In the genomic region with DNA sequence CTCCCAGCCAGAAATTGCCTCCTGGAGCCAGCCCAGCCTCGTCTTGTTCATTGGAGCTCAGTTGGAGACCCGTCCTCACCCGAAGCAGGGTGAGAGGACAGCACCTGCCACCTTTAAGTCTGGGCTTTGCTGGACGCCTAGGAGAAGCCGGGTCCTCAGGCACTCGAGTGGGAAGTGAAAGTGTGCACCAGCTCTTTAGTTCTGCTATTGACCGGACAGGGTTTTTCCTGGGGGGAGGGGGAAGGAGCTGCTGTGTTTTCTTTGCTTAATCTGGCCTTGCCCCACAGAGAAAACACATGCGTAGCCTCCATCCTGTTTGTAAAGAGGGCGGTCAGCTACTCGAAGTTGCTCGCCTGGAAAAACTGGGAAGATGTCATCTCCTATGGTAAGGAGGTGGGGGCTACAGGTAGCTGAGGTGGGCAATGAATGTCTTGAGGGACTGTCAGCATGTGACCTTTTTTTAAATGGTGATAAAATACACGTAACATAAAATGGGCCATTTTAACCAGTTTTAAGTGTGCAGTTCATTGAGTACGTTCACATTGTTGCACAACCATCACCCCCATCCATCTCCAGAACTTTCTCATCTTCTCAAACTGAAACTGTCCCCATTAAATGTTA, we compare ENCODE assay signal across 8 cellular contexts. TPM values are rescaled to one million over a fixed set of nuclear protein-coding genes. Genes with fewer than 3 reads are reported as not detected.
DNase-seq lines count a peak whose midpoint lies in the region; ATAC-seq and TF ChIP-seq lines count a peak whose summit lies in the region.
"Had no signal": no experiment of that assay in that cellular context is flagged by ENCODE, and none has a peak within 500 bp of the region (broad histone marks: within the 10 kb centered on the region; RNA-seq: fewer than 3 reads in every experiment).

No MANE protein-coding gene starts in this region.

- H3K4me3 Mint-ChIP-seq in activated CD8-positive, alpha-beta T cell treated with anti-CD3 and anti-CD28 coated beads for 36 hours: no peak overlapping the region
- H3K4me3 Mint-ChIP-seq in type B pancreatic cell: no peak overlapping the region

- peak overlapping the region; percentile 26 to 31 for H3K4me3 ChIP-seq in mucosa of rectum (ENCODE audit: low read length in 2 of 2)
- H3K4me3 ChIP-seq: SK-N-MC had no signal

- H3K27ac ChIP-seq in mucosa of rectum (ENCODE audit: low read depth in 2 of 2, low read length in 2 of 2): peak overlapping the region; percentile 67 to 82
- H3K27ac ChIP-seq: SK-N-MC had no signal

- peak overlapping the region; percentile 35 for H3K27ac Mint-ChIP-seq in activated CD8-positive, alpha-beta T cell treated with anti-CD3 and anti-CD28 coated beads for 36 hours
- no peak overlapping the region for H3K27ac Mint-ChIP-seq in type B pancreatic cell

- intact Hi-C loops in activated CD8-positive, alpha-beta T cell treated with anti-CD3 and anti-CD28 coated beads for 36 hours (cut with micrococcal nuclease): no loop called here

- peak overlapping the region; percentile 49 to 56 for H3K9ac ChIP-seq in mucosa of rectum (ENCODE audit: low read depth in 1 of 2, low read length in 2 of 2)

- H3K27me3 ChIP-seq in mucosa of rectum (ENCODE audit: control insufficient read depth in 2 of 2, insufficient read depth in 2 of 2, low read length in 2 of 2): no peaks in the 10 kb centered on the region

- DNase-seq in GM19238 (ENCODE audit: insufficient read length, low spot score) (peak; percentile 79), DMS53 treated with DMSO at 0.1 percent for 48 hours (lab: John Stamatoyannopoulos, UW; ENCODE audit: unreplicated experiment) (no peak), NCI-H82 treated with DMSO at 0.1 percent for 48 hours (lab: John Stamatoyannopoulos, UW; ENCODE audit: unreplicated experiment) (no peak), type B pancreatic cell (ENCODE audit: extremely low spot score, unreplicated experiment) (no peak)
- DNase-seq in activated CD8-positive, alpha-beta T cell treated with anti-CD3 and anti-CD28 coated beads for 36 hours: peak; percentile 12

- peaks cover 9% of the 10 kb centered on the region for H3K36me3 Mint-ChIP-seq in activated CD8-positive, alpha-beta T cell treated with anti-CD3 and anti-CD28 coated beads for 36 hours (ENCODE audit: low read depth)
- H3K36me3 Mint-ChIP-seq in type B pancreatic cell: peaks cover 23% of the 10 kb centered on the region

- CTCF ChIA-PET in activated CD8-positive, alpha-beta T cell treated with anti-CD3 and anti-CD28 coated beads for 36 hours (lab: Charles Lee): interaction anchor here (0.9 to 1.0 kb wide), 2 partner anchors 9 to 218 kb away, joined by 4 to 5 read pairs; no protein-coding TSS in a partner anchor

- H3K27me3 Mint-ChIP-seq in activated CD8-positive, alpha-beta T cell treated with anti-CD3 and anti-CD28 coated beads for 36 hours: no peaks in the 10 kb centered on the region
- H3K27me3 Mint-ChIP-seq in type B pancreatic cell: no peaks in the 10 kb centered on the region

- H3K4me1 ChIP-seq in mucosa of rectum (ENCODE audit: control insufficient read depth in 2 of 2, insufficient read depth in 2 of 2, low read length in 2 of 2): peaks cover 43 to 46% of the 10 kb centered on the region in 2 donors

- TF ChIP-seq CTCF in activated CD8-positive, alpha-beta T cell treated with anti-CD3 and anti-CD28 coated beads for 36 hours (IDR thresholded peaks at IDR 0.05): no peak
- no peak for TF ChIP-seq CTCF in type B pancreatic cell (conservative IDR thresholded peaks at IDR 0.05)

- H3K36me3 ChIP-seq in mucosa of rectum (ENCODE audit: control insufficient read depth in 2 of 2, insufficient read depth in 2 of 2, low read length in 2 of 2): peaks cover 0 to 5% of the 10 kb centered on the region in 2 donors

- H3K4me1 Mint-ChIP-seq in activated CD8-positive, alpha-beta T cell treated with anti-CD3 and anti-CD28 coated beads for 36 hours (ENCODE audit: low read depth): peaks cover 65% of the 10 kb centered on the region
- H3K4me1 Mint-ChIP-seq in type B pancreatic cell (ENCODE audit: unreplicated experiment): peaks cover 30% of the 10 kb centered on the region

- H3K9me3 Mint-ChIP-seq in activated CD8-positive, alpha-beta T cell treated with anti-CD3 and anti-CD28 coated beads for 36 hours: no peaks in the 10 kb centered on the region
- no peaks in the 10 kb centered on the region for H3K9me3 Mint-ChIP-seq in type B pancreatic cell

- ATAC-seq in HG03064 (IDR thresholded peaks at IDR 0.05; ENCODE audit: low read depth, unreplicated experiment): peak; percentile 58
- ATAC-seq in activated CD8-positive, alpha-beta T cell treated with anti-CD3 and anti-CD28 coated beads for 36 hours: no peak

- POLR2A ChIA-PET in activated CD8-positive, alpha-beta T cell treated with anti-CD3 and anti-CD28 coated beads for 36 hours (lab: Charles Lee): interaction anchor here (1.7 kb wide), 1 partner anchor 9 kb away, joined by 8 read pairs; no protein-coding TSS in a partner anchor

- no peaks in the 10 kb centered on the region for H3K9me3 ChIP-seq in mucosa of rectum (ENCODE audit: control insufficient read depth in 2 of 2, low read length in 2 of 2)

RNA-seq across cellular contexts. Expression of a gene that starts 34.4 kb away (rescaled TPM):
- total RNA-seq in activated CD8-positive, alpha-beta T cell treated with anti-CD3 and anti-CD28 coated beads for 36 hours: 10 to 100 TPM; 37.6 to 38.5 TPM
- 46.6 and 51.4 TPM in 2 replicates for total RNA-seq in type B pancreatic cell (ENCODE audit: low replicate concordance)

Comparison
In these comparisons a context has a peak if more than half of its experiments do, and no peak if none do; other contexts are left out.
1. DNase-seq: peak in GM19238 (single experiment) and activated CD8-positive, alpha-beta T cell treated with anti-CD3 and anti-CD28 coated beads for 36 hours (single experiment); none in DMS53 treated with DMSO at 0.1 percent for 48 hours (single experiment), NCI-H82 treated with DMSO at 0.1 percent for 48 hours (single experiment) and type B pancreatic cell (single experiment).